In the genomic region with DNA sequence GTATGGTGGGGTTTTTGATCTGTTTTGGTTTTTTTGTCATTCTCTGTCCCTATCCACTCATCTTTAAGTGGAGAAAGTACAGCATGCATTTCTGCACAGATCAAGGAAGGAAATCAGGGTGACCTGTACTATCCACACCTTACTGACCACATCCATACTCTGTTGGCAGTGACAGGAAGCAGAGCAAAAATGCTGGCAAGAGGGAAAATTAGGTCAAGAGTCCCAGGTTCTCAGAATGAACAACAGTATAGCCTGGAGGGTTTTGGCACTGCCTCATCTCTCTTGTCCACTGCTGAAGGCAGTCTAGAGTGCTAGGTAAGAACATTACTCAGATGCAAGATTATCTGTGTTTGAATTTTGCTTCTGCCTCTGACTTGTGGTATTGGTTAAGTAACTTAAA, we compare ENCODE assay signal across 13 cellular contexts.
A peak's percentile ranks its signal among the peaks of the same experiment; 100 is the strongest.
DNase-seq lines count a peak whose midpoint lies in the region; ATAC-seq, FAIRE-seq and TF ChIP-seq lines count a peak whose summit lies in the region.
"Had no signal": no experiment of that assay in that cellular context is flagged by ENCODE, and none has a peak within 500 bp of the region (broad histone marks: within the 10 kb centered on the region; RNA-seq: fewer than 3 reads in every experiment).

No MANE protein-coding gene starts in this region.

- peaks cover 0 to 5% of the 10 kb centered on the region in 2 experiments; a peak in 2 of 5 replicates for H3K4me1 ChIP-seq in K562 (replicated peaks in 1 of 2; ENCODE audit: control insufficient read depth in 2 of 2, insufficient read depth in 2 of 2, low read length in 2 of 2)
- H3K4me1 ChIP-seq in left lung = peaks cover 0 to 37% of the 10 kb centered on the region in 2 donors
- H3K4me1 ChIP-seq: psoas muscle had no signal

- no peak for TF ChIP-seq RAD21 in K562 (CRISPR knock-in tag; conservative IDR thresholded peaks at IDR 0.05 in 1 of 2, IDR thresholded peaks at IDR 0.05 in 1 of 2)

- no peak overlapping the region for H3K4me2 ChIP-seq in K562 (ENCODE audit: insufficient read depth, low read length)

- H3K9me3 ChIP-seq in K562 (replicated peaks; ENCODE audit: control insufficient read depth, insufficient read depth, low read depth, low read length) (no peaks in the 10 kb centered on the region), left lung (no peaks in the 10 kb centered on the region)
- H3K9me3 ChIP-seq: psoas muscle had no signal

- no peak for TF ChIP-seq POLR2A in K562 (conservative IDR thresholded peaks at IDR 0.05)

- no peak for FAIRE-seq in HTR-8/SVneo (lab: Jason Lieb, UNC)
- FAIRE-seq in K562 (lab: Jason Lieb, UNC) = no peak

- no peak for TF ChIP-seq CTCF in K562 (IDR thresholded peaks at IDR 0.05 in 2 of 3, conservative IDR thresholded peaks at IDR 0.05 in 1 of 3; ENCODE audit: insufficient read depth in 2 of 3, low read depth in 1 of 3, low read length in 3 of 3)
- TF ChIP-seq CTCF in left lung (IDR thresholded peaks at IDR 0.05) = no peak
- no peak for TF ChIP-seq CTCF in GM10266 (IDR thresholded peaks at IDR 0.05; ENCODE audit: control insufficient read depth, insufficient read depth, low read depth, missing control alignments)

- H3K4me3 ChIP-seq in K562 (no peak overlapping the region), left lung (no peak overlapping the region)
- H3K4me3 ChIP-seq: psoas muscle had no signal

- in situ Hi-C loops in K562 (cut with MboI) = no loop called here

- no peaks in the 10 kb centered on the region for H3K9me1 ChIP-seq in K562 (ENCODE audit: control insufficient read depth, insufficient read depth, low read length)

- CTCF ChIA-PET in K562 (lab: Yijun Ruan, JAX; ENCODE audit: low intra/inter-chr PET ratio) = no interaction called here

- BruUV-seq in K562 (replicated peaks; lab: Mats Ljungman, UMichigan) = no TSS peak

- H3K27ac ChIP-seq in K562 (ENCODE audit: extremely low read depth, low read depth, low read length) (no peak overlapping the region), left lung (no peak overlapping the region)
- H3K27ac ChIP-seq: psoas muscle had no signal

- POLR2A ChIA-PET in K562 (lab: Yijun Ruan, JAX) = interaction anchor here (0.5 kb wide), 1 partner anchor 41 kb away, joined by 3 read pairs; no protein-coding TSS in a partner anchor

- peaks cover 8% of the 10 kb centered on the region; the same call in 1 of the 3 replicates for H3K36me3 ChIP-seq in K562 (ENCODE audit: control insufficient read depth, insufficient read depth, low read length)
- H3K36me3 ChIP-seq in left lung = no peaks in the 10 kb centered on the region

- no peaks in the 10 kb centered on the region for H4K20me1 ChIP-seq in K562 (replicated peaks; ENCODE audit: control insufficient read depth, insufficient read depth, low read length)

- ATAC-seq in K562 = peak; percentile 53
- peak; percentile 85 for ATAC-seq in left lung
- no peak for ATAC-seq in GM18511 (IDR thresholded peaks at IDR 0.05; ENCODE audit: unreplicated experiment)
- ATAC-seq: psoas muscle, Right ventricle myocardium inferior had no signal

- peak; percentile 53 for DNase-seq in Daoy (ENCODE audit: low read depth)
- DNase-seq in HTR-8/SVneo (ENCODE audit: insufficient read length, low spot score) = peak; percentile 8
- no peak for DNase-seq in K562 (ENCODE audit: extremely low read depth in 1 of 4, low spot score in 3 of 4)
- no peak for DNase-seq in left lung
- no peak for DNase-seq in NCI-H2107 treated with DMSO at 0.1 percent for 48 hours (lab: John Stamatoyannopoulos, UW; ENCODE audit: unreplicated experiment)
- no peak for DNase-seq in SIG-M5 (lab: John Stamatoyannopoulos, UW)
- no peak for DNase-seq in GM10266 (ENCODE audit: extremely low spot score)
- DNase-seq: activated B cell treated with CpG ODN at 0.5 μM for 24 hours; central memory CD4-positive, alpha-beta T cell; psoas muscle; stimulated activated CD4-positive, alpha-beta T cell treated with anti-CD3 and anti-CD28 coated beads, Interleukin-4, amount 100 ng/mL, for 1 hour had no signal

- intact Hi-C loops in K562 (cut with micrococcal nuclease) (no loop called here), left lung (cut with DNase I) (no loop called here)

- no peak overlapping the region for H3K9ac ChIP-seq in K562 (ENCODE audit: insufficient read depth in 1 of 2, low read depth in 2 of 2, low read length in 2 of 2)

- H3K27me3 ChIP-seq in K562 (ENCODE audit: control insufficient read depth in 2 of 2, insufficient read depth in 2 of 2, low read length in 2 of 2) (no peaks in the 10 kb centered on the region), left lung (no peaks in the 10 kb centered on the region)

- no peak overlapping the region for H2AFZ ChIP-seq in K562 (ENCODE audit: low read depth, low read length)

- TF ChIP-seq EP300 in K562 (IDR thresholded peaks at IDR 0.05; ENCODE audit: low read length) = no peak

- H3K79me2 ChIP-seq in K562 (ENCODE audit: control insufficient read depth, insufficient read depth, low read length) = peaks cover 33% of the 10 kb centered on the region

TF ChIP-seq in K562, 482 proteins besides CTCF, POLR2A, EP300 and RAD21:
- TF ChIP-seq GTF2E2 (tag; IDR thresholded peaks at IDR 0.05) (no peak), ZBTB17 (CRISPR knock-in tag; IDR thresholded peaks at IDR 0.05) (no peak), ZBED1 (IDR thresholded peaks at IDR 0.05) (no peak), KLF1 (tag; IDR thresholded peaks at IDR 0.05) (no peak), FOXM1 (IDR thresholded peaks at IDR 0.05; ENCODE audit: low read depth) (no peak), FOXM1 (CRISPR knock-in tag; IDR thresholded peaks at IDR 0.05; ENCODE audit: low read depth) (no peak), FOXP1 (CRISPR knock-in tag; IDR thresholded peaks at IDR 0.05) (no peak), ZNF253 (CRISPR knock-in tag; conservative IDR thresholded peaks at IDR 0.05) (no peak), CCAR2 (IDR thresholded peaks at IDR 0.05; ENCODE audit: low read depth, low read length) (no peak)
- TF ChIP-seq, protein P1, sequence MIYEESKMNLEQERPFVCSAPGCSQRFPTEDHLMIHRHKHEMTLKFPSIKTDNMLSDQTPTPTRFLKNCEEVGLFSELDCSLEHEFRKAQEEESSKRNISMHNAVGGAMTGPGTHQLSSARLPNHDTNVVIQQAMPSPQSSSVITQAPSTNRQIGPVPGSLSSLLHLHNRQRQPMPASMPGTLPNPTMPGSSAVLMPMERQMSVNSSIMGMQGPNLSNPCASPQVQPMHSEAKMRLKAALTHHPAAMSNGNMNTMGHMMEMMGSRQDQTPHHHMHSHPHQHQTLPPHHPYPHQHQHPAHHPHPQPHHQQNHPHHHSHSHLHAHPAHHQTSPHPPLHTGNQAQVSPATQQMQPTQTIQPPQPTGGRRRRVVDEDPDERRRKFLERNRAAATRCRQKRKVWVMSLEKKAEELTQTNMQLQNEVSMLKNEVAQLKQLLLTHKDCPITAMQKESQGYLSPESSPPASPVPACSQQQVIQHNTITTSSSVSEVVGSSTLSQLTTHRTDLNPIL (CRISPR knock-in tag; IDR thresholded peaks at IDR 0.05) = no peak
- TF ChIP-seq, protein P2, sequence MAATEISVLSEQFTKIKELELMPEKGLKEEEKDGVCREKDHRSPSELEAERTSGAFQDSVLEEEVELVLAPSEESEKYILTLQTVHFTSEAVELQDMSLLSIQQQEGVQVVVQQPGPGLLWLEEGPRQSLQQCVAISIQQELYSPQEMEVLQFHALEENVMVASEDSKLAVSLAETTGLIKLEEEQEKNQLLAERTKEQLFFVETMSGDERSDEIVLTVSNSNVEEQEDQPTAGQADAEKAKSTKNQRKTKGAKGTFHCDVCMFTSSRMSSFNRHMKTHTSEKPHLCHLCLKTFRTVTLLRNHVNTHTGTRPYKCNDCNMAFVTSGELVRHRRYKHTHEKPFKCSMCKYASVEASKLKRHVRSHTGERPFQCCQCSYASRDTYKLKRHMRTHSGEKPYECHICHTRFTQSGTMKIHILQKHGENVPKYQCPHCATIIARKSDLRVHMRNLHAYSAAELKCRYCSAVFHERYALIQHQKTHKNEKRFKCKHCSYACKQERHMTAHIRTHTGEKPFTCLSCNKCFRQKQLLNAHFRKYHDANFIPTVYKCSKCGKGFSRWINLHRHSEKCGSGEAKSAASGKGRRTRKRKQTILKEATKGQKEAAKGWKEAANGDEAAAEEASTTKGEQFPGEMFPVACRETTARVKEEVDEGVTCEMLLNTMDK (IDR thresholded peaks at IDR 0.05; ENCODE audit: borderline replicate concordance, insufficient read depth, low read depth, low read length, poor library complexity, severe bottlenecking) = no peak
- TF ChIP-seq, protein P3, sequence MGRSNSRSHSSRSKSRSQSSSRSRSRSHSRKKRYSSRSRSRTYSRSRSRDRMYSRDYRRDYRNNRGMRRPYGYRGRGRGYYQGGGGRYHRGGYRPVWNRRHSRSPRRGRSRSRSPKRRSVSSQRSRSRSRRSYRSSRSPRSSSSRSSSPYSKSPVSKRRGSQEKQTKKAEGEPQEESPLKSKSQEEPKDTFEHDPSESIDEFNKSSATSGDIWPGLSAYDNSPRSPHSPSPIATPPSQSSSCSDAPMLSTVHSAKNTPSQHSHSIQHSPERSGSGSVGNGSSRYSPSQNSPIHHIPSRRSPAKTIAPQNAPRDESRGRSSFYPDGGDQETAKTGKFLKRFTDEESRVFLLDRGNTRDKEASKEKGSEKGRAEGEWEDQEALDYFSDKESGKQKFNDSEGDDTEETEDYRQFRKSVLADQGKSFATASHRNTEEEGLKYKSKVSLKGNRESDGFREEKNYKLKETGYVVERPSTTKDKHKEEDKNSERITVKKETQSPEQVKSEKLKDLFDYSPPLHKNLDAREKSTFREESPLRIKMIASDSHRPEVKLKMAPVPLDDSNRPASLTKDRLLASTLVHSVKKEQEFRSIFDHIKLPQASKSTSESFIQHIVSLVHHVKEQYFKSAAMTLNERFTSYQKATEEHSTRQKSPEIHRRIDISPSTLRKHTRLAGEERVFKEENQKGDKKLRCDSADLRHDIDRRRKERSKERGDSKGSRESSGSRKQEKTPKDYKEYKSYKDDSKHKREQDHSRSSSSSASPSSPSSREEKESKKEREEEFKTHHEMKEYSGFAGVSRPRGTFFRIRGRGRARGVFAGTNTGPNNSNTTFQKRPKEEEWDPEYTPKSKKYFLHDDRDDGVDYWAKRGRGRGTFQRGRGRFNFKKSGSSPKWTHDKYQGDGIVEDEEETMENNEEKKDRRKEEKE (IDR thresholded peaks at IDR 0.05; ENCODE audit: borderline replicate concordance in 1 of 2, control insufficient read depth in 1 of 2, low read depth in 2 of 2, low read length in 1 of 2) = no peak
- TF ChIP-seq, protein P4, sequence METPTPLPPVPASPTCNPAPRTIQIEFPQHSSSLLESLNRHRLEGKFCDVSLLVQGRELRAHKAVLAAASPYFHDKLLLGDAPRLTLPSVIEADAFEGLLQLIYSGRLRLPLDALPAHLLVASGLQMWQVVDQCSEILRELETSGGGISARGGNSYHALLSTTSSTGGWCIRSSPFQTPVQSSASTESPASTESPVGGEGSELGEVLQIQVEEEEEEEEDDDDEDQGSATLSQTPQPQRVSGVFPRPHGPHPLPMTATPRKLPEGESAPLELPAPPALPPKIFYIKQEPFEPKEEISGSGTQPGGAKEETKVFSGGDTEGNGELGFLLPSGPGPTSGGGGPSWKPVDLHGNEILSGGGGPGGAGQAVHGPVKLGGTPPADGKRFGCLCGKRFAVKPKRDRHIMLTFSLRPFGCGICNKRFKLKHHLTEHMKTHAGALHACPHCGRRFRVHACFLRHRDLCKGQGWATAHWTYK (CRISPR knock-in tag; IDR thresholded peaks at IDR 0.05) = no peak
TF ChIP-seq in K562: peak in this region for 0.

Comparison
In these comparisons a context has a peak if more than half of its experiments do, and no peak if none do; other contexts are left out.
1. DNase-seq: peak in Daoy (single experiment) and HTR-8/SVneo (single experiment); none in K562 (0 of 4), left lung (0 of 2), NCI-H2107 treated with DMSO at 0.1 percent for 48 hours (single experiment), SIG-M5 (single experiment) and GM10266 (single experiment).